ENCODE assay signal across 27 cellular contexts in genomic region chr7:50324113-50324512, GRCh38. TPM values are rescaled to one million over a fixed set of nuclear protein-coding genes. Genes with fewer than 3 reads are reported as not detected.
DNase-seq lines count a peak whose midpoint lies in the region; ATAC-seq lines count a peak whose summit lies in the region.
"Had no signal": no experiment of that assay in that cellular context is flagged by ENCODE, and none has a peak within 500 bp of the region (broad histone marks: within the 10 kb centered on the region; RNA-seq: fewer than 3 reads in every experiment).

No MANE protein-coding gene starts in this region.

- DNase-seq in activated CD4-positive, alpha-beta T cell treated with anti-CD3 and anti-CD28 coated beads, Interleukin-2, amount 10 ng/mL, durations not matched to agents 7 days and 5 days: no peak
- no peak for DNase-seq in activated CD4-positive, alpha-beta T cell treated with anti-CD3 and anti-CD28 coated beads for 48 hours
- DNase-seq in CD8-positive, alpha-beta memory T cell: no peak
- DNase-seq in naive thymus-derived CD4-positive, alpha-beta T cell: no peak
- DNase-seq in aorta (no peak), DMS114 treated with DMSO at 0.1 percent for 48 hours (lab: John Stamatoyannopoulos, UW; ENCODE audit: unreplicated experiment) (no peak)
- DNase-seq: AML-193, amygdala, Calu3, colonic mucosa, foreskin keratinocyte, left colon, mesenchymal stem cell, NCI-H1092, NCI-H187, NCI-H2227 treated with DMSO at 0.1 percent for 48 hours, NCI-H774, occipital lobe, OCI-M1, WERI-Rb-1 had no signal

- POLR2A ChIA-PET in activated CD4-positive, alpha-beta T cell treated with anti-CD3 and anti-CD28 coated beads, Interleukin-2, amount 10 ng/mL, durations not matched to agents 7 days and 5 days (lab: Charles Lee): no interaction called here
- POLR2A ChIA-PET in CD8-positive, alpha-beta memory T cell (lab: Charles Lee): interaction anchor here (0.7 to 1.1 kb wide), 4 partner anchors 9 to 43 kb away, joined by 3 read pairs; partner anchors contain the start of gene IKZF1
- POLR2A ChIA-PET in naive thymus-derived CD4-positive, alpha-beta T cell (lab: Charles Lee): interaction anchor here (1.7 to 44.3 kb wide), 4 partner anchors 9 to 53 kb away, joined by 9 to 2368 read pairs (median 837); partner anchors contain the start of gene IKZF1

- H3K27ac ChIP-seq in CD8-positive, alpha-beta memory T cell (ENCODE audit: low read depth, low read length): no peak overlapping the region
- peak overlapping the region; percentile 90 for H3K27ac ChIP-seq in naive thymus-derived CD4-positive, alpha-beta T cell (ENCODE audit: low read depth, low read length)
- no peak overlapping the region for H3K27ac ChIP-seq in aorta (ENCODE audit: low read depth in 1 of 2, low read length in 2 of 2)
- H3K27ac ChIP-seq: colonic mucosa, foreskin keratinocyte, suprapubic skin, WERI-Rb-1 had no signal

- no peaks in the 10 kb centered on the region for H3K27me3 ChIP-seq in CD8-positive, alpha-beta memory T cell (ENCODE audit: insufficient read depth, low read length, poor library complexity, severe bottlenecking)
- H3K27me3 ChIP-seq in naive thymus-derived CD4-positive, alpha-beta T cell (ENCODE audit: control insufficient read depth in 2 of 2, insufficient read depth in 2 of 2, low read length in 2 of 2): no peaks in the 10 kb centered on the region
- H3K27me3 ChIP-seq in aorta (ENCODE audit: control insufficient read depth in 1 of 2, insufficient read depth in 2 of 2, low read length in 1 of 2): no peaks in the 10 kb centered on the region
- H3K27me3 ChIP-seq: colonic mucosa, suprapubic skin had no signal

- H3K27ac Mint-ChIP-seq in activated CD4-positive, alpha-beta T cell treated with anti-CD3 and anti-CD28 coated beads, Interleukin-2, amount 10 ng/mL, durations not matched to agents 7 days and 5 days: peak overlapping the region; percentile 74
- H3K27ac Mint-ChIP-seq in CD8-positive, alpha-beta memory T cell: peak overlapping the region; percentile 65 to 99 (median 94)
- no peak overlapping the region for H3K27ac Mint-ChIP-seq in activated T-helper 17 cell treated with anti-CD3 and anti-CD28 coated beads, Interleukin-2, amount 50 U/mL, for 72 hours
- H3K27ac Mint-ChIP-seq in naive thymus-derived CD4-positive, alpha-beta T cell: peak overlapping the region in 5 of 9 donors; percentile 6 to 100 (median 97)

- 68 to 69% methylated on average over 3 of the region's 3 CpGs for WGBS in aorta, 2 donors

- H3K36me3 Mint-ChIP-seq in activated CD4-positive, alpha-beta T cell treated with anti-CD3 and anti-CD28 coated beads, Interleukin-2, amount 10 ng/mL, durations not matched to agents 7 days and 5 days (ENCODE audit: low read depth): peaks cover 91% of the 10 kb centered on the region
- H3K36me3 Mint-ChIP-seq in CD8-positive, alpha-beta memory T cell: peaks cover 5 to 93% (median 40%) of the 10 kb centered on the region in 3 donors
- no peaks in the 10 kb centered on the region for H3K36me3 Mint-ChIP-seq in activated T-helper 17 cell treated with anti-CD3 and anti-CD28 coated beads, Interleukin-2, amount 50 U/mL, for 72 hours (ENCODE audit: low read depth)
- peaks cover 12 to 73% (median 62%) of the 10 kb centered on the region in 5 donors for H3K36me3 Mint-ChIP-seq in naive thymus-derived CD4-positive, alpha-beta T cell

- intact Hi-C loops in naive thymus-derived CD4-positive, alpha-beta T cell (cut with micrococcal nuclease): no loop called here
- intact Hi-C loops in aorta (cut with DNase I): no loop called here

- H3K4me3 ChIP-seq in CD8-positive, alpha-beta memory T cell (ENCODE audit: low read length): no peak overlapping the region
- no peak overlapping the region for H3K4me3 ChIP-seq in naive thymus-derived CD4-positive, alpha-beta T cell (ENCODE audit: low read length)
- no peak overlapping the region for H3K4me3 ChIP-seq in aorta (ENCODE audit: low read length in 2 of 2)
- H3K4me3 ChIP-seq: colonic mucosa, HAP-1, suprapubic skin had no signal

- H3K4me1 ChIP-seq in CD8-positive, alpha-beta memory T cell (ENCODE audit: insufficient read depth, low read length): peaks cover 95% of the 10 kb centered on the region
- H3K4me1 ChIP-seq in naive thymus-derived CD4-positive, alpha-beta T cell (ENCODE audit: control insufficient read depth in 2 of 2, insufficient read depth in 2 of 2, low read length in 2 of 2): peaks cover 80 to 88% of the 10 kb centered on the region in 2 donors
- H3K4me1 ChIP-seq in aorta (ENCODE audit: control insufficient read depth in 1 of 2, insufficient read depth in 2 of 2, low read length in 2 of 2): no peaks in the 10 kb centered on the region
- H3K4me1 ChIP-seq: colonic mucosa, foreskin keratinocyte, HAP-1, suprapubic skin had no signal

- ATAC-seq in activated T-helper 17 cell treated with anti-CD3 and anti-CD28 coated beads, Interleukin-2, amount 50 U/mL, for 72 hours (replicated peaks): no peak
- no peak for ATAC-seq in naive thymus-derived CD4-positive, alpha-beta T cell
- ATAC-seq in aorta (ENCODE audit: low FRiP score) (no peak), GM21723 (IDR thresholded peaks at IDR 0.05; ENCODE audit: unreplicated experiment) (no peak)
- ATAC-seq: esophagus mucosa, foreskin keratinocyte, left colon had no signal

- H3K36me3 ChIP-seq in CD8-positive, alpha-beta memory T cell (ENCODE audit: insufficient read depth, low read length): peaks cover 74% of the 10 kb centered on the region
- peaks cover 30 to 46% (median 37%) of the 10 kb centered on the region in 3 experiments for H3K36me3 ChIP-seq in naive thymus-derived CD4-positive, alpha-beta T cell (ENCODE audit: control insufficient read depth in 2 of 3, insufficient read depth in 3 of 3, low read length in 3 of 3)
- H3K36me3 ChIP-seq in aorta (ENCODE audit: control insufficient read depth in 1 of 2, insufficient read depth in 2 of 2, low read length in 1 of 2): no peaks in the 10 kb centered on the region
- H3K36me3 ChIP-seq: colonic mucosa, HAP-1, suprapubic skin, WERI-Rb-1 had no signal

- no peak overlapping the region for H3K4me3 Mint-ChIP-seq in activated CD4-positive, alpha-beta T cell treated with anti-CD3 and anti-CD28 coated beads, Interleukin-2, amount 10 ng/mL, durations not matched to agents 7 days and 5 days
- peak overlapping the region in 3 of 7 donors; percentile 2 to 37 (median 33) for H3K4me3 Mint-ChIP-seq in CD8-positive, alpha-beta memory T cell
- peak overlapping the region; percentile 98 for H3K4me3 Mint-ChIP-seq in activated T-helper 17 cell treated with anti-CD3 and anti-CD28 coated beads, Interleukin-2, amount 50 U/mL, for 72 hours
- peak overlapping the region in 9 of 10 donors; percentile 14 to 99 (median 64) for H3K4me3 Mint-ChIP-seq in naive thymus-derived CD4-positive, alpha-beta T cell

- H3K9me3 ChIP-seq in CD8-positive, alpha-beta memory T cell (ENCODE audit: low read length): no peaks in the 10 kb centered on the region
- H3K9me3 ChIP-seq in naive thymus-derived CD4-positive, alpha-beta T cell (ENCODE audit: control insufficient read depth in 2 of 3, low read length in 3 of 3): no peaks in the 10 kb centered on the region
- no peaks in the 10 kb centered on the region for H3K9me3 ChIP-seq in aorta (ENCODE audit: control insufficient read depth, low read length)
- H3K9me3 ChIP-seq: colonic mucosa, HAP-1, suprapubic skin had no signal

- CTCF ChIA-PET in activated CD4-positive, alpha-beta T cell treated with anti-CD3 and anti-CD28 coated beads, Interleukin-2, amount 10 ng/mL, durations not matched to agents 7 days and 5 days (lab: Charles Lee): interaction anchor here (1.0 to 1.5 kb wide), 3 partner anchors 9 to 36 kb away, joined by 3 to 7 read pairs (median 3); no protein-coding TSS in a partner anchor
- CTCF ChIA-PET in CD8-positive, alpha-beta memory T cell (lab: Charles Lee): interaction anchor here (1.4 to 26.5 kb wide), 3 partner anchors 13 to 119 kb away, joined by 5 to 815 read pairs (median 9); no protein-coding TSS in a partner anchor
- CTCF ChIA-PET in naive thymus-derived CD4-positive, alpha-beta T cell (lab: Charles Lee): interaction anchor here (4.4 kb wide), 1 partner anchor 44 kb away, joined by 17 read pairs; no protein-coding TSS in a partner anchor

- H3K9me3 Mint-ChIP-seq in activated CD4-positive, alpha-beta T cell treated with anti-CD3 and anti-CD28 coated beads, Interleukin-2, amount 10 ng/mL, durations not matched to agents 7 days and 5 days: no peaks in the 10 kb centered on the region
- H3K9me3 Mint-ChIP-seq in CD8-positive, alpha-beta memory T cell: no peaks in the 10 kb centered on the region
- H3K9me3 Mint-ChIP-seq in activated T-helper 17 cell treated with anti-CD3 and anti-CD28 coated beads, Interleukin-2, amount 50 U/mL, for 72 hours: no peaks in the 10 kb centered on the region
- no peaks in the 10 kb centered on the region for H3K9me3 Mint-ChIP-seq in naive thymus-derived CD4-positive, alpha-beta T cell

- H3K4me1 Mint-ChIP-seq in activated CD4-positive, alpha-beta T cell treated with anti-CD3 and anti-CD28 coated beads, Interleukin-2, amount 10 ng/mL, durations not matched to agents 7 days and 5 days: peaks cover 89% of the 10 kb centered on the region
- peaks cover 79 to 95% (median 91%) of the 10 kb centered on the region in 3 donors for H3K4me1 Mint-ChIP-seq in CD8-positive, alpha-beta memory T cell
- H3K4me1 Mint-ChIP-seq in activated T-helper 17 cell treated with anti-CD3 and anti-CD28 coated beads, Interleukin-2, amount 50 U/mL, for 72 hours: peaks cover 74% of the 10 kb centered on the region
- H3K4me1 Mint-ChIP-seq in naive thymus-derived CD4-positive, alpha-beta T cell: peaks cover 0 to 95% (median 89%) of the 10 kb centered on the region in 7 donors

- H3K27me3 Mint-ChIP-seq in activated CD4-positive, alpha-beta T cell treated with anti-CD3 and anti-CD28 coated beads, Interleukin-2, amount 10 ng/mL, durations not matched to agents 7 days and 5 days: no peaks in the 10 kb centered on the region
- peaks cover 0 to 1% of the 10 kb centered on the region in 2 donors for H3K27me3 Mint-ChIP-seq in CD8-positive, alpha-beta memory T cell
- H3K27me3 Mint-ChIP-seq in activated T-helper 17 cell treated with anti-CD3 and anti-CD28 coated beads, Interleukin-2, amount 50 U/mL, for 72 hours: no peaks in the 10 kb centered on the region
- no peaks in the 10 kb centered on the region for H3K27me3 Mint-ChIP-seq in naive thymus-derived CD4-positive, alpha-beta T cell

RNA-seq across cellular contexts. Expression of gene IKZF1, which starts 19.6 kb away (rescaled TPM):
- total RNA-seq in activated CD4-positive, alpha-beta T cell treated with anti-CD3 and anti-CD28 coated beads, Interleukin-2, amount 10 ng/mL, durations not matched to agents 7 days and 5 days: 100 to 1,000 TPM; 379 to 406 TPM
- 100 to 1,000 TPM; 225 to 226 TPM for total RNA-seq in CD8-positive, alpha-beta memory T cell
- polyA plus RNA-seq in CD8-positive, alpha-beta memory T cell: 238 TPM
- total RNA-seq in activated T-helper 17 cell treated with anti-CD3 and anti-CD28 coated beads, Interleukin-2, amount 50 U/mL, for 72 hours: 100 to 1,000 TPM; 253 to 343 TPM
- total RNA-seq in naive thymus-derived CD4-positive, alpha-beta T cell: 100 to 1,000 TPM; 388 to 548 (median 463) TPM
- 100 to 1,000 TPM; 258 to 318 TPM for polyA plus RNA-seq in naive thymus-derived CD4-positive, alpha-beta T cell
- total RNA-seq in aorta: 10 to 100 TPM; 13.5 to 24.4 TPM
- polyA plus RNA-seq in aorta: 1 to 10 TPM; 2.5 to 5.9 TPM
- total RNA-seq: bronchial epithelial cell, foreskin keratinocyte, myocyte had no signal
- polyA plus RNA-seq: foreskin keratinocyte had no signal

Comparison
In these comparisons a context has a peak if more than half of its experiments do, and no peak if none do; other contexts are left out.
1. RNA of gene IKZF1, which starts 19.6 kb away (total RNA-seq): 388 to 548 TPM in naive thymus-derived CD4-positive, alpha-beta T cell, 379 to 406 TPM in activated CD4-positive, alpha-beta T cell treated with anti-CD3 and anti-CD28 coated beads, Interleukin-2, amount 10 ng/mL, durations not matched to agents 7 days and 5 days, 253 to 343 TPM in activated T-helper 17 cell treated with anti-CD3 and anti-CD28 coated beads, Interleukin-2, amount 50 U/mL, for 72 hours and 225 to 226 TPM in CD8-positive, alpha-beta memory T cell; 13.5 to 24.4 TPM in aorta; every median in the first group is over 4 times any median in the second.